ENCODE assay signal across 20 cellular contexts in genomic region chr3:189638276-189639031, GRCh38. TPM values are rescaled to one million over a fixed set of nuclear protein-coding genes. Genes with fewer than 3 reads are reported as not detected.
DNase-seq lines count a peak whose midpoint lies in the region; ATAC-seq, FAIRE-seq and TF ChIP-seq lines count a peak whose summit lies in the region.
"Had no signal": no experiment of that assay in that cellular context is flagged by ENCODE, and none has a peak within 500 bp of the region (broad histone marks: within the 10 kb centered on the region; RNA-seq: fewer than 3 reads in every experiment).

No MANE protein-coding gene starts in this region.

- POLR2A ChIA-PET in A549 (lab: Yijun Ruan, JAX) = no interaction called here

- DNase-seq in A549 (ENCODE audit: low read depth in 1 of 2, low spot score in 1 of 2) (no peak), MV-4-11 (lab: John Stamatoyannopoulos, UW) (peak; percentile 57), SK-N-MC (ENCODE audit: low read depth, low spot score) (no peak), NCI-H1092 (lab: John Stamatoyannopoulos, UW) (no peak), substantia nigra (lab: John Stamatoyannopoulos, UW) (no peak), AG20443 (ENCODE audit: low spot score) (no peak)
- DNase-seq: Caco-2, DMS53, H9, MM.1S, NCI-H1436, NCI-H2029 treated with DMSO at 0.1 percent for 48 hours, NCI-H510A, NCI-H82, PC-3, T-cell had no signal

- CTCF ChIA-PET in A549 (lab: Yijun Ruan, JAX) = no interaction called here

- H3K27ac ChIP-seq in A549 = no peak overlapping the region
- peak overlapping the region; percentile 16 for H3K27ac ChIP-seq in SK-N-MC
- H3K27ac ChIP-seq in substantia nigra (ENCODE audit: low read depth, low read length, poor library complexity, severe bottlenecking) = no peak overlapping the region

- TF ChIP-seq CTCF in A549 (IDR thresholded peaks at IDR 0.05) = no peak

- no peak for TF ChIP-seq EP300 in A549 (IDR thresholded peaks at IDR 0.05)

- H3K36me3 ChIP-seq in SK-N-MC (ENCODE audit: insufficient read depth, low read length) = no peaks in the 10 kb centered on the region

- no peaks in the 10 kb centered on the region for H3K4me1 ChIP-seq in A549
- H3K4me1 ChIP-seq: Caco-2 had no signal

- no peak for TF ChIP-seq POLR2A in A549 (IDR thresholded peaks at IDR 0.05; ENCODE audit: low read length)

- H3K4me3 ChIP-seq in A549 (no peak overlapping the region), SK-N-MC (no peak overlapping the region)

- H3K9ac ChIP-seq in SK-N-MC (ENCODE audit: insufficient read length) = no peak overlapping the region

- no peak for ATAC-seq in A549
- ATAC-seq in GM21515 (IDR thresholded peaks at IDR 0.05; ENCODE audit: unreplicated experiment) = peak; percentile 63
- no peak for ATAC-seq in HG03175 (IDR thresholded peaks at IDR 0.05; ENCODE audit: unreplicated experiment)
- ATAC-seq: PC-3, T-cell had no signal

- no peak for FAIRE-seq in A549 (lab: Jason Lieb, UNC)
- FAIRE-seq: A204.1 had no signal

- no peak overlapping the region for H3K4me2 ChIP-seq in A549

- TF ChIP-seq RAD21 in A549 (conservative IDR thresholded peaks at IDR 0.05 in 1 of 2, IDR thresholded peaks at IDR 0.05 in 1 of 2) = no peak

- WGBS in A549 (ENCODE audit: missing lambda C conversion rate) = 58% methylated on average over 4 of the region's 4 CpGs

- no peaks in the 10 kb centered on the region for H3K9me3 ChIP-seq in A549
- H3K9me3 ChIP-seq in SK-N-MC (ENCODE audit: low read depth, low read length) = no peaks in the 10 kb centered on the region
- H3K9me3 ChIP-seq: Caco-2 had no signal

TF ChIP-seq in A549, 52 proteins besides CTCF, POLR2A, EP300 and RAD21:
- TF ChIP-seq SMC3 (IDR thresholded peaks at IDR 0.05) (no peak), MAFK (IDR thresholded peaks at IDR 0.05; ENCODE audit: partially characterized antibody) (peak; percentile 74)

RNA-seq across cellular contexts. Expression of gene TP63, which starts 7.3 kb away (rescaled TPM):
- polyA plus RNA-seq in A549 (2011; rRNA removed) (5.4 and 7.6 TPM in 2 replicates), A549 (2017; fragmentation: RNase III; extraction: RNeasy Plus Mini Kit Qiagen cat#74134 plus additional on column Dnase treatment) (0.97 to 2.1 TPM (median 1.5 TPM) in 3 replicates)
- 1.9 and 2.3 TPM in 2 replicates for polyA plus RNA-seq in A549 (2012; cell fraction: cytosol; rRNA removed)
- 3.9 and 4.4 TPM in 2 replicates for polyA plus RNA-seq in A549 (2012; cell fraction: nucleus; rRNA removed)
- 19.3 and 21.4 TPM in 2 replicates for polyA minus RNA-seq in A549 (2011; rRNA and poly(A)+ RNA removed)
- polyA plus RNA-seq: CD14-positive monocyte had no signal
